In genomic region chr13:96824110-96824509, GRCh38 we compare ENCODE assay signal across 16 cellular contexts.
"Had no signal": no experiment of that assay in that cellular context is flagged by ENCODE, and none has a peak within 500 bp of the region (broad histone marks: within the 10 kb centered on the region; RNA-seq: fewer than 3 reads in every experiment).

No MANE protein-coding gene starts in this region.

- H3K27me3 ChIP-seq: hepatocyte, ovary, upper lobe of left lung had no signal

- H3K9me3 ChIP-seq: ovary, upper lobe of left lung had no signal

- ATAC-seq: activated CD8-positive, alpha-beta memory T cell treated with anti-CD3 and anti-CD28 coated beads, Interleukin-2, amount 10 ng/mL, durations not matched to agents 7 days and 5 days; activated naive CD4-positive, alpha-beta T cell treated with anti-CD3 and anti-CD28 coated beads, Interleukin-2, amount 50 U/mL, for 72 hours; activated T-cell treated with anti-CD3 and anti-CD28 coated beads, Interleukin-2, amount 50 U/mL, for 4 hours had no signal

- H2AFZ ChIP-seq: hepatocyte had no signal

- H3K4me2 ChIP-seq: hepatocyte had no signal

- H3K9me3 Mint-ChIP-seq: activated naive CD4-positive, alpha-beta T cell treated with anti-CD3 and anti-CD28 coated beads, Interleukin-2, amount 50 U/mL, for 72 hours; activated T-cell treated with anti-CD3 and anti-CD28 coated beads, Interleukin-2, amount 50 U/mL, for 4 hours; brain; central memory CD8-positive, alpha-beta T cell had no signal

- H3K4me1 ChIP-seq: upper lobe of left lung had no signal

- H3K36me3 Mint-ChIP-seq: activated CD8-positive, alpha-beta memory T cell treated with anti-CD3 and anti-CD28 coated beads, Interleukin-2, amount 10 ng/mL, durations not matched to agents 7 days and 5 days; activated naive CD4-positive, alpha-beta T cell treated with anti-CD3 and anti-CD28 coated beads, Interleukin-2, amount 50 U/mL, for 72 hours; brain had no signal

- H3K4me3 Mint-ChIP-seq: activated CD8-positive, alpha-beta memory T cell treated with anti-CD3 and anti-CD28 coated beads, Interleukin-2, amount 10 ng/mL, durations not matched to agents 7 days and 5 days; activated T-cell treated with anti-CD3 and anti-CD28 coated beads, Interleukin-2, amount 50 U/mL, for 4 hours; brain; central memory CD8-positive, alpha-beta T cell had no signal

- H3K4me3 ChIP-seq: hepatocyte, ovary, upper lobe of left lung had no signal

- FAIRE-seq: kidney had no signal

- H3K27ac ChIP-seq: hepatocyte, ovary, upper lobe of left lung had no signal

- H3K4me1 Mint-ChIP-seq: activated CD8-positive, alpha-beta memory T cell treated with anti-CD3 and anti-CD28 coated beads, Interleukin-2, amount 10 ng/mL, durations not matched to agents 7 days and 5 days; brain; central memory CD8-positive, alpha-beta T cell had no signal

- H3K27me3 Mint-ChIP-seq: activated CD8-positive, alpha-beta memory T cell treated with anti-CD3 and anti-CD28 coated beads, Interleukin-2, amount 10 ng/mL, durations not matched to agents 7 days and 5 days; brain; central memory CD8-positive, alpha-beta T cell had no signal

- H3K36me3 ChIP-seq: ovary, upper lobe of left lung had no signal

- DNase-seq: activated CD8-positive, alpha-beta memory T cell treated with anti-CD3 and anti-CD28 coated beads, Interleukin-2, amount 10 ng/mL, durations not matched to agents 7 days and 5 days; activated effector memory CD4-positive, alpha-beta T cell treated with anti-CD3 and anti-CD28 coated beads, Interleukin-2, amount 50 U/mL, for 16 hours; activated T-cell treated with anti-CD3 and anti-CD28 coated beads, Interleukin-2, amount 50 U/mL, for 4 hours; amniotic stem cell; cortex of kidney; effector CD8-positive, alpha-beta T cell; kidney; ovary; stimulated activated CD4-positive, alpha-beta T cell treated with anti-CD3 and anti-CD28 coated beads, Interleukin-12 subunit alpha, Interleukin-12 subunit beta, amount 100 ng/mL, for 4 hours; stimulated activated CD4-positive, alpha-beta T cell treated with anti-CD3 and anti-CD28 coated beads, Interleukin-2, amount 100 ng/mL, for 48 hours; stimulated activated naive CD4-positive, alpha-beta T cell treated with Interleukin-2 at 50 U/mL for 16 hours; upper lobe of left lung had no signal

- H3K79me2 ChIP-seq: hepatocyte had no signal

- H3K27ac Mint-ChIP-seq: activated CD8-positive, alpha-beta memory T cell treated with anti-CD3 and anti-CD28 coated beads, Interleukin-2, amount 10 ng/mL, durations not matched to agents 7 days and 5 days; activated naive CD4-positive, alpha-beta T cell treated with anti-CD3 and anti-CD28 coated beads, Interleukin-2, amount 50 U/mL, for 72 hours; brain had no signal
